In genomic region chr6:157455731-157456523, GRCh38 we compare ENCODE assay signal across 8 cellular contexts.
DNase-seq lines count a peak whose midpoint lies in the region; ATAC-seq and TF ChIP-seq lines count a peak whose summit lies in the region.
"Had no signal": no experiment of that assay in that cellular context is flagged by ENCODE, and none has a peak within 500 bp of the region (broad histone marks: within the 10 kb centered on the region; RNA-seq: fewer than 3 reads in every experiment).

No MANE protein-coding gene starts in this region.

- H3K4me2 ChIP-seq in GM23338, result peak overlapping the region; percentile 34; the same call in 1 of the 2 replicates

- peak; percentile 23 for DNase-seq in GM23338 (ENCODE audit: low spot score)
- no peak for DNase-seq in activated B cell treated with CpG ODN at 0.5 μM for 24 hours
- DNase-seq in erythroblast (lab: John Stamatoyannopoulos, UW), result peak; percentile 68 to 84
- no peak for DNase-seq in progenitor cell of endocrine pancreas (ENCODE audit: low spot score, unreplicated experiment)
- DNase-seq in NCI-H446 treated with DMSO at 0.1 percent for 48 hours (lab: John Stamatoyannopoulos, UW), result no peak
- no peak for DNase-seq in brain microvascular endothelial cell
- DNase-seq: cerebellar nuclear complex had no signal

- H3K79me2 ChIP-seq in GM23338 (replicated peaks; ENCODE audit: insufficient read depth), result no peaks in the 10 kb centered on the region

- in situ Hi-C loops in brain microvascular endothelial cell (cut with HindIII; ENCODE audit: low pct_ligation_motif_present, low sequenced_read_pairs), result no loop called here

- no peaks in the 10 kb centered on the region for H3K36me3 Mint-ChIP-seq in GM23338 (ENCODE audit: low read depth)
- peaks cover 1% of the 10 kb centered on the region for H3K36me3 Mint-ChIP-seq in activated B cell treated with CpG ODN at 0.5 μM for 24 hours (ENCODE audit: low read depth)
- H3K36me3 Mint-ChIP-seq in progenitor cell of endocrine pancreas (ENCODE audit: insufficient read depth), result no peaks in the 10 kb centered on the region

- no peak for TF ChIP-seq CTCF in GM23338 (conservative IDR thresholded peaks at IDR 0.05; ENCODE audit: low read depth in 2 of 2)
- TF ChIP-seq CTCF in activated B cell treated with CpG ODN at 0.5 μM for 24 hours (IDR thresholded peaks at IDR 0.05), result no peak
- no peak for TF ChIP-seq CTCF in progenitor cell of endocrine pancreas (IDR thresholded peaks at IDR 0.05; ENCODE audit: unreplicated experiment)
- TF ChIP-seq CTCF in brain microvascular endothelial cell (IDR thresholded peaks at IDR 0.05; ENCODE audit: low read depth, low read length, missing control alignments), result no peak

- H3K4me3 ChIP-seq in GM23338, result no peak overlapping the region
- no peak overlapping the region for H3K4me3 ChIP-seq in brain microvascular endothelial cell (ENCODE audit: low read depth, low read length)

- no peaks in the 10 kb centered on the region for H3K27me3 ChIP-seq in GM23338 (ENCODE audit: insufficient read depth)
- H3K27me3 ChIP-seq in brain microvascular endothelial cell (replicated peaks), result no peaks in the 10 kb centered on the region

- H3K36me3 ChIP-seq in GM23338 (ENCODE audit: insufficient read depth), result no peaks in the 10 kb centered on the region
- no peaks in the 10 kb centered on the region for H3K36me3 ChIP-seq in brain microvascular endothelial cell (replicated peaks)

- H3K27ac Mint-ChIP-seq in GM23338, result no peak overlapping the region; the same call in 1 of the 2 replicates
- H3K27ac Mint-ChIP-seq in activated B cell treated with CpG ODN at 0.5 μM for 24 hours, result peak overlapping the region; percentile 83
- H3K27ac Mint-ChIP-seq in progenitor cell of endocrine pancreas, result peak overlapping the region; percentile 18

- ATAC-seq in GM23338, result peak; percentile 76
- no peak for ATAC-seq in activated B cell treated with CpG ODN at 0.5 μM for 24 hours (ENCODE audit: low read depth)
- no peak for ATAC-seq in HG02981 (IDR thresholded peaks at IDR 0.05; ENCODE audit: unreplicated experiment)

- H2AFZ ChIP-seq in GM23338, result peak overlapping the region; percentile 12

- peaks cover 6% of the 10 kb centered on the region for H3K27me3 Mint-ChIP-seq in GM23338 (ENCODE audit: insufficient read depth, low read depth, poor library complexity)
- H3K27me3 Mint-ChIP-seq in activated B cell treated with CpG ODN at 0.5 μM for 24 hours, result no peaks in the 10 kb centered on the region
- peaks cover 4% of the 10 kb centered on the region for H3K27me3 Mint-ChIP-seq in progenitor cell of endocrine pancreas

- H3K27ac ChIP-seq in GM23338 (ENCODE audit: low read depth), result peak overlapping the region; percentile 78; the same call in 1 of the 2 replicates
- no peak overlapping the region for H3K27ac ChIP-seq in brain microvascular endothelial cell

- peaks cover 13% of the 10 kb centered on the region for H3K4me1 ChIP-seq in GM23338 (ENCODE audit: insufficient read depth)

- intact Hi-C loops in activated B cell treated with CpG ODN at 0.5 μM for 24 hours (cut with micrococcal nuclease), result no loop called here

- no peaks in the 10 kb centered on the region for H4K20me1 ChIP-seq in GM23338 (replicated peaks; ENCODE audit: insufficient read depth)

- no peak for TF ChIP-seq POLR2A in erythroblast (IDR thresholded peaks at IDR 0.05; ENCODE audit: low read length)

- POLR2A ChIA-PET in activated B cell treated with CpG ODN at 0.5 μM for 24 hours (lab: Charles Lee), result interaction anchor here (1.0 to 1.9 kb wide), 6 partner anchors 9 to 132 kb away, joined by 3 to 14 read pairs (median 6); partner anchors contain the start of gene TMEM242

- H3F3A ChIP-seq in GM23338 (replicated peaks; ENCODE audit: low read depth), result 0 out of 2 replicates have a peak, but pooled peaks cover 6% of the 10 kb centered on the region

- CTCF ChIA-PET in activated B cell treated with CpG ODN at 0.5 μM for 24 hours (lab: Charles Lee), result interaction anchor here (1.0 kb wide), 1 partner anchor 107 kb away, joined by 3 read pairs; no protein-coding TSS in a partner anchor

- no peaks in the 10 kb centered on the region for H3K9me2 ChIP-seq in GM23338 (ENCODE audit: insufficient read depth)

- no peak overlapping the region; the same call in 2 of the 3 replicates for H3K4me3 Mint-ChIP-seq in GM23338
- H3K4me3 Mint-ChIP-seq in activated B cell treated with CpG ODN at 0.5 μM for 24 hours, result peak overlapping the region; percentile 55
- no peak overlapping the region for H3K4me3 Mint-ChIP-seq in progenitor cell of endocrine pancreas (ENCODE audit: low read depth)

- H3K9me3 Mint-ChIP-seq in GM23338 (no peaks in the 10 kb centered on the region; the same call in 2 of the 3 replicates), activated B cell treated with CpG ODN at 0.5 μM for 24 hours (no peaks in the 10 kb centered on the region), progenitor cell of endocrine pancreas (ENCODE audit: low read depth) (no peaks in the 10 kb centered on the region)

- H3K4me1 Mint-ChIP-seq in GM23338 (peaks cover 23% of the 10 kb centered on the region), activated B cell treated with CpG ODN at 0.5 μM for 24 hours (peaks cover 51% of the 10 kb centered on the region), progenitor cell of endocrine pancreas (ENCODE audit: low read depth) (peaks cover 11% of the 10 kb centered on the region)

TF ChIP-seq in GM23338, 12 proteins besides CTCF, POLR2A, EP300 and RAD21 (continues in another document):
- TF ChIP-seq ZNF462 (CRISPR knock-in tag; IDR thresholded peaks at IDR 0.05) (no peak), ETS1 (IDR thresholded peaks at IDR 0.05) (no peak), ZNF114 (CRISPR knock-in tag; IDR thresholded peaks at IDR 0.05) (no peak), NANOG (IDR thresholded peaks at IDR 0.05; ENCODE audit: borderline replicate concordance) (no peak), CREB1 (CRISPR knock-in tag; IDR thresholded peaks at IDR 0.05; ENCODE audit: low read depth) (no peak)

Comparison
In these comparisons a context has a peak if more than half of its experiments do, and no peak if none do; other contexts are left out.
1. DNase-seq: peak in GM23338 (single experiment) and erythroblast (2 of 2); none in activated B cell treated with CpG ODN at 0.5 μM for 24 hours (single experiment), progenitor cell of endocrine pancreas (single experiment), NCI-H446 treated with DMSO at 0.1 percent for 48 hours (single experiment) and brain microvascular endothelial cell (single experiment).